Comparison of ENCODE assay signal across 8 cellular contexts in the genomic region with DNA sequence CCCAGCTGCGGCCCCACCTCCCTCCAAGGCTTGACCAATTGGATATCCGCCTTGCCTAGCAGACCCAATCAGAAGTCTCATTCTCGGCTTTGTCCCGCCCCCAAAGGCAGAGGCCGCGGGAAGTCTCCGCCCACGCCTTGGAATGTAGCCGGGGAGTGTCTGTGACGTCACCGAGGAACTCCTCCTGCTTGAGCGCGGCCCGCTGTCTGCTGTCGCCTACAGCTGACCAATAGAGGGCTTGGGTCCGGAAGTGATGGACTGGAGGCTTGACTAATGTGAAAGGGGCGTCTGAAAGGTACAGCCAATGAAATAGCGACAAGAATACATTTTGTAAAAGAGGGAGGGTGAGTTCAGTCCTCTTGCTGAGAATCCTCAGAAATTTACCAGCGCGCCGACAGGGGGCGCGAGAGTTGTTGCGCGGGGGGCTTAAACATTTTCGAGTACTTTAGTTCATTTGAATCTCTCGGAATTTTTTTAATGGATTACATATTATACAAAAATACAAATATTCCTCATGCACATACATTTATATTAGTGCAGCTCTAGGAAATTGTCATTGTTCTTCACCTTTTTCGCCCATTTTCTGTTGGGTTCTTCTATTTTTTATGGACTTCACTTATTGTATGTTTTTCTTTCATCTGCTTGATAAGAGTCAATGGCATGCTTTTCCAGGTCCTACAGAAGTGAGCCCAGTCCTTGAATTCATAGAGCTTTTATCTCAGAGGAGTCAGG. TPM values are rescaled to one million over a fixed set of nuclear protein-coding genes. Genes with fewer than 3 reads are reported as not detected.
A peak's percentile ranks its signal among the peaks of the same experiment; 100 is the strongest.
DNase-seq lines count a peak whose midpoint lies in the region; ATAC-seq and TF ChIP-seq lines count a peak whose summit lies in the region.

No MANE protein-coding gene starts in this region.

- ATAC-seq in HG02571 (IDR thresholded peaks at IDR 0.05; ENCODE audit: unreplicated experiment) = peak; percentile 95

- H3K4me3 ChIP-seq in neutrophil (ENCODE audit: low read depth in 1 of 2, low read length in 1 of 2) = peak overlapping the region; percentile 97 to 100

- no peaks in the 10 kb centered on the region for H3K9me3 ChIP-seq in neutrophil

- H3K27me3 ChIP-seq in neutrophil = no peaks in the 10 kb centered on the region

- H3K4me1 ChIP-seq in neutrophil (ENCODE audit: control insufficient read depth in 1 of 2, insufficient read depth in 1 of 2, low read depth in 1 of 2, low read length in 1 of 2) = peaks cover 23 to 24% of the 10 kb centered on the region in 2 experiments

- H3K27ac ChIP-seq in neutrophil (peak overlapping the region; percentile 79), substantia nigra (ENCODE audit: low read depth, low read length, poor library complexity, severe bottlenecking) (peak overlapping the region; percentile 94)

- peak; percentile 98 for TF ChIP-seq CTCF in neutrophil (IDR thresholded peaks at IDR 0.05)

- no peaks in the 10 kb centered on the region for H3K36me3 ChIP-seq in neutrophil

- DNase-seq in GM04503 (ENCODE audit: low read depth) = peak; percentile 98
- peak; percentile 100 for DNase-seq in NAMALWA (ENCODE audit: low spot score)
- peak; percentile 100 for DNase-seq in SK-N-DZ (ENCODE audit: low spot score)
- DNase-seq in activated naive CD4-positive, alpha-beta T cell treated with anti-CD3 and anti-CD28 coated beads, Interleukin-2, amount 50 U/mL, for 16 hours = peak; percentile 96
- peak; percentile 95 for DNase-seq in germinal center (ENCODE audit: low spot score)
- DNase-seq in substantia nigra (lab: John Stamatoyannopoulos, UW) = peak in 48 of 49 donors; percentile 89 to 100 (median 99)

RNA-seq across cellular contexts. Expression of a gene that starts 0.4 kb away (rescaled TPM):
- 3.4 and 3.5 TPM in 2 replicates for polyA plus RNA-seq in SK-N-DZ (2014; cell fraction: cytosol; rRNA removed)
- polyA plus RNA-seq in SK-N-DZ (2014; cell fraction: nucleus; rRNA removed) = 1.2 and 2.0 TPM in 2 replicates

Comparison
In these comparisons a context has a peak if more than half of its experiments do, and no peak if none do; other contexts are left out.
1. Peak in every context shown above with its lines: DNase-seq, ATAC-seq, H3K4me3 ChIP-seq and H3K27ac ChIP-seq.